In genomic region chr3:184598220-184598927, GRCh38 we compare ENCODE assay signal across 29 cellular contexts. TPM values are rescaled to one million over a fixed set of nuclear protein-coding genes. Genes with fewer than 3 reads are reported as not detected.
A peak's percentile ranks its signal among the peaks of the same experiment; 100 is the strongest.
DNase-seq lines count a peak whose midpoint lies in the region; ATAC-seq, FAIRE-seq and TF ChIP-seq lines count a peak whose summit lies in the region.
"Had no signal": no experiment of that assay in that cellular context is flagged by ENCODE, and none has a peak within 500 bp of the region (broad histone marks: within the 10 kb centered on the region; RNA-seq: fewer than 3 reads in every experiment).

No MANE protein-coding gene starts in this region.

- no peaks in the 10 kb centered on the region for H3K9me3 Mint-ChIP-seq in neural crest cell
- H3K9me3 Mint-ChIP-seq: activated T-cell treated with anti-CD3 and anti-CD28 coated beads, Interleukin-2, amount 50 U/mL, for 24 hours; central memory CD8-positive, alpha-beta T cell; stimulated activated effector memory CD8-positive, alpha-beta T cell treated with anti-CD3 and anti-CD28 coated beads, Interleukin-12 subunit alpha, Interleukin-12 subunit beta, amount 100 ng/mL, for 72 hours; type B pancreatic cell had no signal

- no peaks in the 10 kb centered on the region for H3K36me3 Mint-ChIP-seq in neural crest cell (ENCODE audit: low read depth)
- H3K36me3 Mint-ChIP-seq: stimulated activated effector memory CD8-positive, alpha-beta T cell treated with anti-CD3 and anti-CD28 coated beads, Interleukin-12 subunit alpha, Interleukin-12 subunit beta, amount 100 ng/mL, for 72 hours; type B pancreatic cell had no signal

- WGBS in heart right ventricle, 2 donors, result 73 to 77% methylated on average over 17 of the region's 17 CpGs

- TF ChIP-seq CTCF in AG10803 (conservative IDR thresholded peaks at IDR 0.05; ENCODE audit: low read length) (no peak), RWPE1 (conservative IDR thresholded peaks at IDR 0.05; ENCODE audit: low read depth) (no peak), heart right ventricle (IDR thresholded peaks at IDR 0.05) (no peak), neural crest cell (conservative IDR thresholded peaks at IDR 0.05) (no peak)

- peak overlapping the region; percentile 47 for H3K4me3 Mint-ChIP-seq in neural crest cell
- H3K4me3 Mint-ChIP-seq: activated T-cell treated with anti-CD3 and anti-CD28 coated beads, Interleukin-2, amount 50 U/mL, for 24 hours; central memory CD8-positive, alpha-beta T cell; stimulated activated effector memory CD8-positive, alpha-beta T cell treated with anti-CD3 and anti-CD28 coated beads, Interleukin-12 subunit alpha, Interleukin-12 subunit beta, amount 100 ng/mL, for 72 hours; T-helper 17 cell had no signal

- H3K4me3 ChIP-seq in AG10803 (ENCODE audit: low read length) (no peak overlapping the region), heart right ventricle (no peak overlapping the region)
- H3K4me3 ChIP-seq: ascending aorta, left lung, psoas muscle had no signal

- CTCF ChIA-PET in RWPE1 (lab: Yijun Ruan, JAX), result no interaction called here

- no peaks in the 10 kb centered on the region for H3K9me3 ChIP-seq in heart right ventricle
- H3K9me3 ChIP-seq: ascending aorta, left lung, psoas muscle had no signal

- H3K27ac Mint-ChIP-seq in neural crest cell (ENCODE audit: unreplicated experiment), result peak overlapping the region; percentile 13
- H3K27ac Mint-ChIP-seq: activated T-cell treated with anti-CD3 and anti-CD28 coated beads, Interleukin-2, amount 50 U/mL, for 24 hours; naive B cell; stimulated activated effector memory CD8-positive, alpha-beta T cell treated with anti-CD3 and anti-CD28 coated beads, Interleukin-12 subunit alpha, Interleukin-12 subunit beta, amount 100 ng/mL, for 72 hours; T-helper 17 cell; type B pancreatic cell had no signal

- no peak for FAIRE-seq in RCC 7860 (lab: Jason Lieb, UNC)
- FAIRE-seq: GM12892, TTC549 had no signal

- H3K4me1 Mint-ChIP-seq in neural crest cell, result peaks cover 67% of the 10 kb centered on the region

- DNase-seq in AG10803 (ENCODE audit: low read depth), result peak; percentile 35
- no peak for DNase-seq in RWPE1 (ENCODE audit: low spot score)
- no peak for DNase-seq in heart right ventricle
- no peak for DNase-seq in neural crest cell (ENCODE audit: low read depth, low spot score)
- no peak for DNase-seq in activated CD4-positive, alpha-beta T cell treated with anti-CD3 and anti-CD28 coated beads, Interleukin-2, amount 50 U/mL, for 1 hour
- no peak for DNase-seq in NCI-H1930 (lab: John Stamatoyannopoulos, UW)
- DNase-seq in globus pallidus (ENCODE audit: low spot score), result no peak
- no peak for DNase-seq in RCC 7860 (ENCODE audit: low spot score)
- DNase-seq: activated CD4-positive, CD25-positive, alpha-beta regulatory T cell; activated T-cell treated with anti-CD3 and anti-CD28 coated beads, Interleukin-2, amount 50 U/mL, for 24 hours; COR-L47; DMS53; erythroblast; foreskin keratinocyte; H7; Karpas-422; naive B cell; NCI-H1417 treated with DMSO at 0.1 percent for 48 hours; NCI-H2081 treated with DMSO at 0.1 percent for 48 hours; NCI-H226; T-helper 17 cell had no signal

- H3K27me3 Mint-ChIP-seq in neural crest cell (ENCODE audit: low read depth), result peaks cover 20% of the 10 kb centered on the region

- intact Hi-C loops in heart right ventricle (cut with DNase I), result no loop called here

- peaks cover under 1 to 37% (median 20%) of the 10 kb centered on the region in 9 donors for H3K4me1 ChIP-seq in heart right ventricle

- H3K36me3 ChIP-seq in heart right ventricle, result no peaks in the 10 kb centered on the region
- H3K36me3 ChIP-seq: ascending aorta, left lung had no signal

- peak in 3 of 8 donors; percentile 5 to 47 (median 43) for ATAC-seq in heart right ventricle
- ATAC-seq: foreskin keratinocyte; left lung; psoas muscle; stimulated activated effector memory CD8-positive, alpha-beta T cell treated with anti-CD3 and anti-CD28 coated beads, Interleukin-12 subunit alpha, Interleukin-12 subunit beta, amount 100 ng/mL, for 72 hours; T-helper 17 cell had no signal

- H3K27ac ChIP-seq in RWPE1, result peak overlapping the region; percentile 85
- peak overlapping the region in 9 of 10 donors; percentile 27 to 70 (median 50) for H3K27ac ChIP-seq in heart right ventricle
- H3K27ac ChIP-seq: ascending aorta, foreskin keratinocyte, left lung, psoas muscle had no signal

- peaks cover 0 to 29% (median 7%) of the 10 kb centered on the region in 7 donors for H3K27me3 ChIP-seq in heart right ventricle
- H3K27me3 ChIP-seq: ascending aorta had no signal

- POLR2A ChIA-PET in RWPE1 (lab: Yijun Ruan, JAX; ENCODE audit: low non-redundant PET), result no interaction called here

RNA-seq across cellular contexts. Expression of gene EPHB3, which starts 36.8 kb away (rescaled TPM):
- total RNA-seq in heart right ventricle (1 to 10 TPM in 7 of 10 donors, under 1 TPM in 3; 0.38 to 4.0 (median 2.3) TPM), neural crest cell (9.7 and 13.4 TPM in 2 replicates)
- polyA plus RNA-seq in heart right ventricle, result under 1 TPM; 0.51 to 0.96 TPM
